Comparison of ENCODE assay signal across 13 cellular contexts in the genomic region with DNA sequence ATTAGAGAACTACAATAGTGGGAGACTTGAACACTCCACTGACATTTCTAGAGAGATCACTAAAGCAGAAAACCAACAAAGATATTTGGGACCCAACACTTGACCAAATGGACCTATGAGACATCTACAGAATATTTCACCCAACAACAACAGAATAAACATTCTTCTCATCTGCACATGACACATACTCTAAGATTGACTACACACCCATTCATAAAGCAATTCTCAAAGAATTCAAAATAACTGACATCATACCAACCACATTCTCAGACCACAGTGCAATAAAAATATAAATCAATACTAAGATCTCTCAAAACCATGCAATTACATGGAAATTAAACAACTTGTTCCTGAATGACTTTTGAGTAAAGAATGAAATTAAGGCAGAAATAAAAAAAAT.
DNase-seq lines count a peak whose midpoint lies in the region; ATAC-seq and TF ChIP-seq lines count a peak whose summit lies in the region.
"Had no signal": no experiment of that assay in that cellular context is flagged by ENCODE, and none has a peak within 500 bp of the region (broad histone marks: within the 10 kb centered on the region; RNA-seq: fewer than 3 reads in every experiment).

No MANE protein-coding gene starts in this region.

- intact Hi-C loops in mucosa of descending colon (cut with DNase I, micrococcal nuclease): no loop called here

- no peaks in the 10 kb centered on the region for H3K4me1 ChIP-seq in mucosa of descending colon (ENCODE audit: low read depth)
- H3K4me1 ChIP-seq: parathyroid adenoma had no signal

- TF ChIP-seq CTCF in AG09319 (IDR thresholded peaks at IDR 0.05; ENCODE audit: low read depth, low read length): no peak
- no peak for TF ChIP-seq CTCF in mucosa of descending colon (IDR thresholded peaks at IDR 0.05)
- TF ChIP-seq CTCF in endothelial cell (IDR thresholded peaks at IDR 0.05; ENCODE audit: unreplicated experiment): no peak

- no peaks in the 10 kb centered on the region for H3K9me3 Mint-ChIP-seq in central memory CD8-positive, alpha-beta T cell
- no peaks in the 10 kb centered on the region for H3K9me3 Mint-ChIP-seq in endothelial cell (ENCODE audit: unreplicated experiment)

- no peak for ATAC-seq in central memory CD8-positive, alpha-beta T cell (replicated peaks; ENCODE audit: extremely low read depth, poor library complexity, severe bottlenecking)
- ATAC-seq in mucosa of descending colon (peak; percentile 77), HG03521 (IDR thresholded peaks at IDR 0.05; ENCODE audit: unreplicated experiment) (no peak)
- ATAC-seq: GM12878 had no signal

- H3K4me1 Mint-ChIP-seq in central memory CD8-positive, alpha-beta T cell: peaks cover 6% of the 10 kb centered on the region
- peaks cover 3% of the 10 kb centered on the region for H3K4me1 Mint-ChIP-seq in endothelial cell (ENCODE audit: unreplicated experiment)
- H3K4me1 Mint-ChIP-seq: CD8-positive, alpha-beta memory T cell had no signal

- no peaks in the 10 kb centered on the region for H3K27me3 Mint-ChIP-seq in central memory CD8-positive, alpha-beta T cell
- peaks cover 6% of the 10 kb centered on the region for H3K27me3 Mint-ChIP-seq in endothelial cell (ENCODE audit: unreplicated experiment)
- H3K27me3 Mint-ChIP-seq: CD8-positive, alpha-beta memory T cell had no signal

- DNase-seq in AG09319 (ENCODE audit: extremely low read depth, low read depth) (peak; percentile 45), LHCN-M2 (ENCODE audit: low read depth) (peak; percentile 94), mucosa of descending colon (no peak), NCI-H345 treated with DMSO at 0.1 percent for 48 hours (lab: John Stamatoyannopoulos, UW; ENCODE audit: unreplicated experiment) (no peak), endothelial cell (ENCODE audit: low spot score) (no peak), Kasumi-1 (lab: John Stamatoyannopoulos, UW) (no peak)
- no peak for DNase-seq in central memory CD8-positive, alpha-beta T cell (ENCODE audit: low spot score in 2 of 2)
- DNase-seq: CD8-positive, alpha-beta memory T cell; immature natural killer cell; NCI-H1694 had no signal

- H3K36me3 Mint-ChIP-seq in central memory CD8-positive, alpha-beta T cell (ENCODE audit: insufficient read depth): peaks cover 6% of the 10 kb centered on the region
- peaks cover 5% of the 10 kb centered on the region for H3K36me3 Mint-ChIP-seq in endothelial cell (ENCODE audit: low read depth, unreplicated experiment)

- peak overlapping the region; percentile 46 for H3K27ac Mint-ChIP-seq in central memory CD8-positive, alpha-beta T cell (ENCODE audit: low read depth)
- no peak overlapping the region for H3K27ac Mint-ChIP-seq in endothelial cell (ENCODE audit: unreplicated experiment)
- H3K27ac Mint-ChIP-seq: CD8-positive, alpha-beta memory T cell; immature natural killer cell had no signal

- H3K4me3 Mint-ChIP-seq in central memory CD8-positive, alpha-beta T cell: no peak overlapping the region
- H3K4me3 Mint-ChIP-seq in endothelial cell (ENCODE audit: unreplicated experiment): no peak overlapping the region
- H3K4me3 Mint-ChIP-seq: CD8-positive, alpha-beta memory T cell; immature natural killer cell had no signal

- H3K4me3 ChIP-seq in mucosa of descending colon: no peak overlapping the region
- H3K4me3 ChIP-seq: GM12878 had no signal

- no peaks in the 10 kb centered on the region for H3K36me3 ChIP-seq in mucosa of descending colon (ENCODE audit: low read depth)

- H3K9me3 ChIP-seq in mucosa of descending colon: no peaks in the 10 kb centered on the region

Comparison
In these comparisons a context has a peak if more than half of its experiments do, and no peak if none do; other contexts are left out.
1. DNase-seq: peak in AG09319 (single experiment) and LHCN-M2 (single experiment); none in central memory CD8-positive, alpha-beta T cell (0 of 2), mucosa of descending colon (0 of 3), NCI-H345 treated with DMSO at 0.1 percent for 48 hours (single experiment), endothelial cell (single experiment) and Kasumi-1 (0 of 2).